In the genomic region with DNA sequence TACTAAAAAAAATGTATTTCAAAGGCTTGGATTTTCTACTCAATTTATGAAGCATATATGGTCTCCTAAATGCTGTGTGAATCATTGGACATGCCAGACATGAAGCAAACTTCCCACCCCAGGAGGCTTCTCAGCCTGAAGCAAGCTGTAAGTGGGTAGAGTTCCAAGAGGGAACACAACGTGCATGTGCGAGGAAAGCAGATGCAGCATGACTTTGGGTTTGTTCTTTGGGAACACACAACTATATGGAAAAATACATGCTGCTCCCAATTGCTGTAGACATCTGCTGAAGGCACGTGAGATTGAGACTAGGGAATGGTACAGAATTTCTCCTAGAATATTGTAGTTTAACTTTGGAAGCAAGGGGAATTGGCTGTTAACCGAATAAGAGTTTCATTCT, we compare ENCODE assay signal across 1 cellular context.
TF ChIP-seq lines count a peak whose summit lies in the region.

No MANE protein-coding gene starts in this region.

TF ChIP-seq in GM23338, 12 proteins besides CTCF, POLR2A, EP300 and RAD21 (continued from another document):
- TF ChIP-seq, protein P1, sequence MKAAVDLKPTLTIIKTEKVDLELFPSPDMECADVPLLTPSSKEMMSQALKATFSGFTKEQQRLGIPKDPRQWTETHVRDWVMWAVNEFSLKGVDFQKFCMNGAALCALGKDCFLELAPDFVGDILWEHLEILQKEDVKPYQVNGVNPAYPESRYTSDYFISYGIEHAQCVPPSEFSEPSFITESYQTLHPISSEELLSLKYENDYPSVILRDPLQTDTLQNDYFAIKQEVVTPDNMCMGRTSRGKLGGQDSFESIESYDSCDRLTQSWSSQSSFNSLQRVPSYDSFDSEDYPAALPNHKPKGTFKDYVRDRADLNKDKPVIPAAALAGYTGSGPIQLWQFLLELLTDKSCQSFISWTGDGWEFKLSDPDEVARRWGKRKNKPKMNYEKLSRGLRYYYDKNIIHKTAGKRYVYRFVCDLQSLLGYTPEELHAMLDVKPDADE (IDR thresholded peaks at IDR 0.05): no peak
- TF ChIP-seq CREB1 (CRISPR knock-in tag; IDR thresholded peaks at IDR 0.05; ENCODE audit: low read depth) (no peak), EZH2phosphoT487 (IDR thresholded peaks at IDR 0.05; ENCODE audit: unreplicated experiment) (no peak), STAT1 (IDR thresholded peaks at IDR 0.05; ENCODE audit: unreplicated experiment) (no peak), POLR2AphosphoS5 (IDR thresholded peaks at IDR 0.05; ENCODE audit: low read depth) (no peak)
- TF ChIP-seq, protein P2, sequence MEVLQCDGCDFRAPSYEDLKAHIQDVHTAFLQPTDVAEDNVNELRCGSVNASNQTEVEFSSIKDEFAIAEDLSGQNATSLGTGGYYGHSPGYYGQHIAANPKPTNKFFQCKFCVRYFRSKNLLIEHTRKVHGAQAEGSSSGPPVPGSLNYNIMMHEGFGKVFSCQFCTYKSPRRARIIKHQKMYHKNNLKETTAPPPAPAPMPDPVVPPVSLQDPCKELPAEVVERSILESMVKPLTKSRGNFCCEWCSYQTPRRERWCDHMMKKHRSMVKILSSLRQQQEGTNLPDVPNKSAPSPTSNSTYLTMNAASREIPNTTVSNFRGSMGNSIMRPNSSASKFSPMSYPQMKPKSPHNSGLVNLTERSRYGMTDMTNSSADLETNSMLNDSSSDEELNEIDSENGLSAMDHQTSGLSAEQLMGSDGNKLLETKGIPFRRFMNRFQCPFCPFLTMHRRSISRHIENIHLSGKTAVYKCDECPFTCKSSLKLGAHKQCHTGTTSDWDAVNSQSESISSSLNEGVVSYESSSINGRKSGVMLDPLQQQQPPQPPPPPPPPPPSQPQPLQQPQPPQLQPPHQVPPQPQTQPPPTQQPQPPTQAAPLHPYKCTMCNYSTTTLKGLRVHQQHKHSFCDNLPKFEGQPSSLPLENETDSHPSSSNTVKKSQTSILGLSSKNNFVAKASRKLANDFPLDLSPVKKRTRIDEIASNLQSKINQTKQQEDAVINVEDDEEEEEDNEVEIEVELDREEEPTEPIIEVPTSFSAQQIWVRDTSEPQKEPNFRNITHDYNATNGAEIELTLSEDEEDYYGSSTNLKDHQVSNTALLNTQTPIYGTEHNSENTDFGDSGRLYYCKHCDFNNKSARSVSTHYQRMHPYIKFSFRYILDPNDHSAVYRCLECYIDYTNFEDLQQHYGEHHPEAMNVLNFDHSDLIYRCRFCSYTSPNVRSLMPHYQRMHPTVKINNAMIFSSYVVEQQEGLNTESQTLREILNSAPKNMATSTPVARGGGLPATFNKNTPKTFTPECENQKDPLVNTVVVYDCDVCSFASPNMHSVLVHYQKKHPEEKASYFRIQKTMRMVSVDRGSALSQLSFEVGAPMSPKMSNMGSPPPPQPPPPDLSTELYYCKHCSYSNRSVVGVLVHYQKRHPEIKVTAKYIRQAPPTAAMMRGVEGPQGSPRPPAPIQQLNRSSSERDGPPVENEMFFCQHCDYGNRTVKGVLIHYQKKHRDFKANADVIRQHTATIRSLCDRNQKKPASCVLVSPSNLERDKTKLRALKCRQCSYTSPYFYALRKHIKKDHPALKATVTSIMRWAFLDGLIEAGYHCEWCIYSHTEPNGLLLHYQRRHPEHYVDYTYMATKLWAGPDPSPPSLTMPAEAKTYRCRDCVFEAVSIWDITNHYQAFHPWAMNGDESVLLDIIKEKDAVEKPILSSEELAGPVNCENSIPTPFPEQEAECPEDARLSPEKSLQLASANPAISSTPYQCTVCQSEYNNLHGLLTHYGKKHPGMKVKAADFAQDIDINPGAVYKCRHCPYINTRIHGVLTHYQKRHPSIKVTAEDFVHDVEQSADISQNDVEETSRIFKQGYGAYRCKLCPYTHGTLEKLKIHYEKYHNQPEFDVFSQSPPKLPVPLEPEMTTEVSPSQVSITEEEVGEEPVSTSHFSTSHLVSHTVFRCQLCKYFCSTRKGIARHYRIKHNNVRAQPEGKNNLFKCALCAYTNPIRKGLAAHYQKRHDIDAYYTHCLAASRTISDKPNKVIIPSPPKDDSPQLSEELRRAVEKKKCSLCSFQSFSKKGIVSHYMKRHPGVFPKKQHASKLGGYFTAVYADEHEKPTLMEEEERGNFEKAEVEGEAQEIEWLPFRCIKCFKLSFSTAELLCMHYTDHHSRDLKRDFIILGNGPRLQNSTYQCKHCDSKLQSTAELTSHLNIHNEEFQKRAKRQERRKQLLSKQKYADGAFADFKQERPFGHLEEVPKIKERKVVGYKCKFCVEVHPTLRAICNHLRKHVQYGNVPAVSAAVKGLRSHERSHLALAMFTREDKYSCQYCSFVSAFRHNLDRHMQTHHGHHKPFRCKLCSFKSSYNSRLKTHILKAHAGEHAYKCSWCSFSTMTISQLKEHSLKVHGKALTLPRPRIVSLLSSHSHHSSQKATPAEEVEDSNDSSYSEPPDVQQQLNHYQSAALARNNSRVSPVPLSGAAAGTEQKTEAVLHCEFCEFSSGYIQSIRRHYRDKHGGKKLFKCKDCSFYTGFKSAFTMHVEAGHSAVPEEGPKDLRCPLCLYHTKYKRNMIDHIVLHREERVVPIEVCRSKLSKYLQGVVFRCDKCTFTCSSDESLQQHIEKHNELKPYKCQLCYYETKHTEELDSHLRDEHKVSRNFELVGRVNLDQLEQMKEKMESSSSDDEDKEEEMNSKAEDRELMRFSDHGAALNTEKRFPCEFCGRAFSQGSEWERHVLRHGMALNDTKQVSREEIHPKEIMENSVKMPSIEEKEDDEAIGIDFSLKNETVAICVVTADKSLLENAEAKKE (CRISPR knock-in tag; IDR thresholded peaks at IDR 0.05): no peak
